ENCODE assay signal across 16 cellular contexts in the genomic region with DNA sequence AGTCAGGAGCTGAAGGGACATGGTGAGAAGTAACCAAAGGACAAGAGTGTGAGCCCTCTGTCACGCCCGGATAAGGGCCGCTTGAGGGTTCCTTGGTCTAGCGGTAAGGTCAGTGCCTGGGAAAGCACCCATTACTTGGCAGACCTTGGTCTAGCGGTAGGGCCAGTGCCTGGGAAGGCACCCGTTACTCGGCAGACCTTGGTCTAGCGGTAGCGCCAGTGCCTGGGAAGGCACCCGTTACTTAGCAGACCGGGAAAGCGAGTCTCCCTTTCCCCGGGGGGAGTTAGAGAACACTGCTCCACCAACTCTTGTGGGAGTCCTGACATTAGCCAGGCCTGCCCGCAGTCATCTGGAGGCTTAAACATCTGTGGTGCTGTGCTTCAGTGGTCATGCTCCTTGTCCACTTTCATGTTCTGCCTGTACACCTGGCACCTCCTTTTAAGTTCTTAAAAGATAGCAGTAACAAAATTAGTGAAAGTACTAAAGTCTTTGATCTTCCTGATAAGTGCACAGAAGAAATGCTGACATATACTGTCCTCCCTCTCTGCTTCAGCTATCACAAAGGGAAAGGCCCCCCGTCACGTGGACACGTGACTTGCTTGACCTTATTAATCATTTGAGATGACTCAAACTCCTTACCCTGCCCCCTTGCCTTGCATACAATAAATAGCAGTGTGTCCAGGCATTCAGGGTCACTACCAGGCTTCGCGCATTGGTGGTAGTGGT. TPM values are rescaled to one million over a fixed set of nuclear protein-coding genes. Genes with fewer than 3 reads are reported as not detected.
A peak's percentile ranks its signal among the peaks of the same experiment; 100 is the strongest.
DNase-seq lines count a peak whose midpoint lies in the region; ATAC-seq lines count a peak whose summit lies in the region.
"Had no signal": no experiment of that assay in that cellular context is flagged by ENCODE, and none has a peak within 500 bp of the region (broad histone marks: within the 10 kb centered on the region; RNA-seq: fewer than 3 reads in every experiment).

No MANE protein-coding gene starts in this region.

- ATAC-seq in HG02852 (IDR thresholded peaks at IDR 0.05; ENCODE audit: unreplicated experiment) (peak; percentile 52), HG03521 (IDR thresholded peaks at IDR 0.05; ENCODE audit: unreplicated experiment) (no peak), GM18907 (IDR thresholded peaks at IDR 0.05; ENCODE audit: unreplicated experiment) (no peak)
- ATAC-seq: heart left ventricle, left cardiac atrium had no signal

- DNase-seq in EL, result peak; percentile 33
- peak; percentile 91 for DNase-seq in SK-N-DZ (ENCODE audit: low spot score)
- DNase-seq in islet precursor cell, result peak; percentile 77
- DNase-seq in activated gamma-delta T cell (lab: John Stamatoyannopoulos, UW), result no peak
- no peak for DNase-seq in NOMO-1 (lab: John Stamatoyannopoulos, UW; ENCODE audit: unreplicated experiment in 2 of 2)
- DNase-seq: activated CD8-positive, alpha-beta memory T cell treated with anti-CD3 and anti-CD28 coated beads, Interleukin-2, amount 50 U/mL, for 48 hours; CD4-positive, CD25-positive, alpha-beta regulatory T cell; heart left ventricle; left cardiac atrium; NCI-H1694; NCI-H2171 treated with DMSO at 0.1 percent for 48 hours; NCI-H524 treated with DMSO at 0.1 percent for 48 hours; WERI-Rb-1 had no signal

RNA-seq across cellular contexts. Expression of a gene that starts 9.4 kb away (rescaled TPM):
- 11.6 and 13.9 TPM in 2 replicates for polyA plus RNA-seq in SK-N-DZ (2014; cell fraction: cytosol; rRNA removed)
- 10.4 and 12.3 TPM in 2 replicates for polyA plus RNA-seq in SK-N-DZ (2014; cell fraction: nucleus; rRNA removed)

Comparison
In these comparisons a context has a peak if more than half of its experiments do, and no peak if none do; other contexts are left out.
1. DNase-seq: peak in EL (single experiment), SK-N-DZ (single experiment) and islet precursor cell (single experiment); none in activated gamma-delta T cell (single experiment) and NOMO-1 (0 of 2).